ENCODE assay signal across 33 cellular contexts in the genomic region with DNA sequence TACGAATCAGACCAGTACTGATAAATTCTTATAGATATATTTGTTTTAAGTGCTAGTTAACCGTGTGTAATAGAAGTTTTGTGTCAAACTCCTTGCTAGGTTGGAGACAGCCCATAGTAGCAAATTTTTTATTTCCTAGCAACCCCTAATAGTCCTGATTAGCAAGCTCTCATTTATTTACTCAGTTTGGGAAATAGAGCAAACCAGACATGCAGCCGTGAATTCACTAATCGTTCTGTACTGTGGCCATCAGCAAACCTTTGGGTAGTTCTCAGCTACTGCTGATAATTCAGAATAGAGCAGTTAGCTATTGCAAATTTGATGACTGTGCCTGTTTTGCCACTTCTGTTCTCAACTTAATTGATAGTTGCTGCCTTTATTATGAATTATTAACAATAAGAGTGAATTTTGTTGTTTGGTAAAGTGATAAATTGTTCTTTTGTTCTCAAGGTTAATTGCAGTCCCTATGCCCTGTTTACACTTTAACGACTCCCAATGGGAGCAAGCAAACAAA.
"Had no signal": no experiment of that assay in that cellular context is flagged by ENCODE, and none has a peak within 500 bp of the region (broad histone marks: within the 10 kb centered on the region; RNA-seq: fewer than 3 reads in every experiment).

No MANE protein-coding gene starts in this region.

- H3K27me3 ChIP-seq: MG63 had no signal

- DNase-seq: Karpas-422, Kasumi-1, MG63, MM.1S, MV-4-11, NCI-H1048, NCI-H1092, NCI-H1092 treated with DMSO at 0.1 percent for 48 hours, NCI-H1105, NCI-H1105 treated with DMSO at 0.1 percent for 48 hours, NCI-H1436, NCI-H1436 treated with DMSO at 0.1 percent for 48 hours, NCI-H146, NCI-H1694, NCI-H1694 treated with DMSO at 0.1 percent for 48 hours, NCI-H187, NCI-H187 treated with DMSO at 0.1 percent for 48 hours, NCI-H1930, NCI-H2029, NCI-H2029 treated with DMSO at 0.1 percent for 48 hours, NCI-H2081 treated with DMSO at 0.1 percent for 48 hours, NCI-H2107, NCI-H2171, NCI-H2171 treated with DMSO at 0.1 percent for 48 hours, NCI-H2227 treated with DMSO at 0.1 percent for 48 hours, NCI-H226, NCI-H345, NCI-H510A, NCI-H510A treated with DMSO at 0.1 percent for 48 hours, NCI-H524, NCI-H524 treated with DMSO at 0.1 percent for 48 hours, NCI-H526 had no signal

- H3K9ac ChIP-seq: KMS-11 had no signal

- H3K9me3 ChIP-seq: MG63 had no signal

- H3K4me3 ChIP-seq: MG63 had no signal

- H3K27ac ChIP-seq: KMS-11 had no signal

- H3K36me3 ChIP-seq: MG63 had no signal

- H3K4me2 ChIP-seq: KMS-11 had no signal
